ENCODE assay signal across 8 cellular contexts in genomic region chr5:68251386-68251785, GRCh38. TPM values are rescaled to one million over a fixed set of nuclear protein-coding genes. Genes with fewer than 3 reads are reported as not detected.
DNase-seq lines count a peak whose midpoint lies in the region; ATAC-seq and TF ChIP-seq lines count a peak whose summit lies in the region.

No MANE protein-coding gene starts in this region.

- CTCF ChIA-PET in activated CD8-positive, alpha-beta T cell treated with anti-CD3 and anti-CD28 coated beads for 36 hours (lab: Charles Lee): interaction anchor here (1.0 to 5.5 kb wide), 4 partner anchors 11 to 37 kb away, joined by 4 to 46 read pairs (median 22); partner anchors contain the start of gene PIK3R1

- H3K9me3 Mint-ChIP-seq in activated CD8-positive, alpha-beta T cell treated with anti-CD3 and anti-CD28 coated beads for 36 hours: no peaks in the 10 kb centered on the region

- peak overlapping the region; percentile 67 for H3K4me2 ChIP-seq in fibroblast of lung (ENCODE audit: extremely low read depth, insufficient read depth, low read length)

- no peak overlapping the region for H3K4me3 ChIP-seq in fibroblast of lung (replicated peaks in 1 of 4; ENCODE audit: control extremely low read depth in 1 of 4, insufficient read depth in 1 of 4, low read depth in 3 of 4, low read length in 4 of 4)
- no peak overlapping the region for H3K4me3 ChIP-seq in testis

- H3K27ac Mint-ChIP-seq in activated CD8-positive, alpha-beta T cell treated with anti-CD3 and anti-CD28 coated beads for 36 hours: peak overlapping the region; percentile 54

- intact Hi-C loops in activated CD8-positive, alpha-beta T cell treated with anti-CD3 and anti-CD28 coated beads for 36 hours (cut with micrococcal nuclease): loop anchor here (5.0 to 10.0 kb wide), 2 partner anchors 34 to 1007 kb away; partner anchors contain the start of gene PIK3R1
- intact Hi-C loops in testis (cut with DNase I; ENCODE audit: low total_unique reads): loop anchor here (10.0 kb wide), 1 partner anchor 1007 kb away; no protein-coding TSS in a partner anchor

- ATAC-seq in activated CD8-positive, alpha-beta T cell treated with anti-CD3 and anti-CD28 coated beads for 36 hours: peak; percentile 84
- ATAC-seq in GM18907 (IDR thresholded peaks at IDR 0.05; ENCODE audit: unreplicated experiment) (no peak), HG02973 (IDR thresholded peaks at IDR 0.05; ENCODE audit: unreplicated experiment) (no peak)

- TF ChIP-seq CTCF in activated CD8-positive, alpha-beta T cell treated with anti-CD3 and anti-CD28 coated beads for 36 hours (IDR thresholded peaks at IDR 0.05): no peak
- TF ChIP-seq CTCF in fibroblast of lung (conservative IDR thresholded peaks at IDR 0.05 in 1 of 2, IDR thresholded peaks at IDR 0.05 in 1 of 2; ENCODE audit: low read depth in 1 of 2, low read length in 2 of 2) (no peak), testis (IDR thresholded peaks at IDR 0.05) (no peak)

- no peak overlapping the region for H3K4me3 Mint-ChIP-seq in activated CD8-positive, alpha-beta T cell treated with anti-CD3 and anti-CD28 coated beads for 36 hours

- H3K79me2 ChIP-seq in fibroblast of lung (ENCODE audit: control insufficient read depth, insufficient read depth, low read length): peaks cover 24% of the 10 kb centered on the region

- peak overlapping the region; percentile 28 for H3K27ac ChIP-seq in fibroblast of lung (ENCODE audit: insufficient read depth, low read length)
- H3K27ac ChIP-seq in testis: peak overlapping the region in 1 of 2 donors; percentile 62

- H3K27me3 ChIP-seq in fibroblast of lung (ENCODE audit: control insufficient read depth, insufficient read depth, low read length) (no peaks in the 10 kb centered on the region), testis (no peaks in the 10 kb centered on the region)

- DNase-seq in EH (ENCODE audit: low read depth): peak; percentile 46
- DNase-seq in activated CD8-positive, alpha-beta T cell treated with anti-CD3 and anti-CD28 coated beads for 36 hours: peak; percentile 92
- peak in 1 of 2 donors; percentile 61 for DNase-seq in fibroblast of lung (ENCODE audit: low read depth in 2 of 2)
- DNase-seq in stimulated activated CD4-positive, alpha-beta T cell treated with anti-CD3 and anti-CD28 coated beads, Interleukin-2, amount 100 ng/mL, for 4 hours (ENCODE audit: low read depth): peak; percentile 71
- no peak for DNase-seq in testis
- no peak for DNase-seq in SKM-1 treated with dmso at 0.1 percent for 144 hours (lab: John Stamatoyannopoulos, UW; ENCODE audit: unreplicated experiment)

- H3K9me3 ChIP-seq in fibroblast of lung (ENCODE audit: control insufficient read depth, insufficient read depth, low read depth, low read length) (no peaks in the 10 kb centered on the region), testis (no peaks in the 10 kb centered on the region)

- no peak for TF ChIP-seq POLR2A in testis (IDR thresholded peaks at IDR 0.05)

- H3K4me1 Mint-ChIP-seq in activated CD8-positive, alpha-beta T cell treated with anti-CD3 and anti-CD28 coated beads for 36 hours (ENCODE audit: low read depth): peaks cover 80% of the 10 kb centered on the region

- H3K36me3 Mint-ChIP-seq in activated CD8-positive, alpha-beta T cell treated with anti-CD3 and anti-CD28 coated beads for 36 hours (ENCODE audit: low read depth): peaks cover 3% of the 10 kb centered on the region

- no peak overlapping the region for H3K9ac ChIP-seq in fibroblast of lung (ENCODE audit: insufficient read depth, low read length)

- H3K27me3 Mint-ChIP-seq in activated CD8-positive, alpha-beta T cell treated with anti-CD3 and anti-CD28 coated beads for 36 hours: no peaks in the 10 kb centered on the region

- no peaks in the 10 kb centered on the region for H3K36me3 ChIP-seq in fibroblast of lung (ENCODE audit: control insufficient read depth, insufficient read depth, low read length)
- no peaks in the 10 kb centered on the region for H3K36me3 ChIP-seq in testis (ENCODE audit: low read depth, missing control alignments)

- H4K20me1 ChIP-seq in fibroblast of lung (ENCODE audit: control insufficient read depth, extremely low read depth, insufficient read depth, low read length): no peaks in the 10 kb centered on the region

- POLR2A ChIA-PET in activated CD8-positive, alpha-beta T cell treated with anti-CD3 and anti-CD28 coated beads for 36 hours (lab: Charles Lee): no interaction called here

- H2AFZ ChIP-seq in fibroblast of lung (ENCODE audit: low read length): no peak overlapping the region

- WGBS in testis, 2 donors: 60 to 73% methylated on average over 4 of the region's 4 CpGs

- H3K4me1 ChIP-seq in fibroblast of lung (ENCODE audit: control insufficient read depth, extremely low read depth, insufficient read depth, low read length): peaks cover 23% of the 10 kb centered on the region
- H3K4me1 ChIP-seq in testis: peaks cover 49% of the 10 kb centered on the region

RNA-seq across cellular contexts. Expression of gene PIK3R1, which starts 35.8 kb away (rescaled TPM):
- 10 to 100 TPM; 55.4 to 57.6 TPM for total RNA-seq in activated CD8-positive, alpha-beta T cell treated with anti-CD3 and anti-CD28 coated beads for 36 hours
- total RNA-seq in fibroblast of lung (25.2 and 36.3 TPM in 2 replicates), testis (10 to 100 TPM; 48.1 to 63.7 TPM)
- polyA plus RNA-seq in fibroblast of lung (10.9 and 17.7 TPM in 2 replicates), testis (ENCODE audit: insufficient read depth, low read depth, low replicate concordance) (16.9 TPM)
- polyA plus RNA-seq in fibroblast of lung (2012): 13.1 and 23.3 TPM in 2 replicates
- polyA minus RNA-seq in fibroblast of lung (ENCODE audit: low replicate concordance): 61.5 and 102 TPM in 2 replicates

Comparison
In these comparisons a context has a peak if more than half of its experiments do, and no peak if none do; other contexts are left out.
1. DNase-seq: peak in EH (single experiment), activated CD8-positive, alpha-beta T cell treated with anti-CD3 and anti-CD28 coated beads for 36 hours (single experiment) and stimulated activated CD4-positive, alpha-beta T cell treated with anti-CD3 and anti-CD28 coated beads, Interleukin-2, amount 100 ng/mL, for 4 hours (single experiment); none in testis (single experiment) and SKM-1 treated with dmso at 0.1 percent for 144 hours (single experiment).